12 cellular contexts compared by ENCODE assay signal in the genomic region with DNA sequence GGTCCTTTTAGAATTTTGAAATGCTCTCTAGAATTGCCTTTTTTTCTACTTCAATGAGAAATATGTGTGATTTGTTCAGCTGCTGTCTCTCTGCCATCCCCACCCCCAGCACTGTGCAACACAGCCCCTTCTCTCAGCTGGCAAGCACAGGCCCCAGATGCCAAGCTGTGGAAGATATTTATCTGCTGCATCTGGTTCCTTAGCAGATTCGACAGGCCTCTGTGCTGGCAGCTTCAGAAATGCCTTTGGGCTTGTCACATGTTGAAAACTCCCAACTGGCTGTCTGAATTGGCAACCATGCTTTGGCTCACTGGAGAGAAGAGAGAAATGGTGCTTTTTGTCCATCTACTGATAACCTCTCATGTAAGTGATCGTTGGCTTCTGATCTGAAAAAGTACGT.
A peak's percentile ranks its signal among the peaks of the same experiment; 100 is the strongest.
DNase-seq lines count a peak whose midpoint lies in the region; ATAC-seq and TF ChIP-seq lines count a peak whose summit lies in the region.
"Had no signal": no experiment of that assay in that cellular context is flagged by ENCODE, and none has a peak within 500 bp of the region (broad histone marks: within the 10 kb centered on the region; RNA-seq: fewer than 3 reads in every experiment).

No MANE protein-coding gene starts in this region.

- H3K4me3 ChIP-seq in body of pancreas (no peak overlapping the region), right lobe of liver (no peak overlapping the region)
- H3K4me3 ChIP-seq: vagina had no signal

- TF ChIP-seq CTCF in body of pancreas (IDR thresholded peaks at IDR 0.05) (no peak), right lobe of liver (IDR thresholded peaks at IDR 0.05) (no peak)

- H3K27ac ChIP-seq in body of pancreas (no peak overlapping the region), right lobe of liver (peak overlapping the region in 2 of 3 donors; percentile 13 to 74)
- H3K27ac ChIP-seq: vagina had no signal

- peak; percentile 26 for DNase-seq in AG08396 (ENCODE audit: low spot score)
- DNase-seq in NCI-H1694 (lab: John Stamatoyannopoulos, UW): peak; percentile 97
- DNase-seq in body of pancreas: peak; percentile 12 to 51 (median 16)
- DNase-seq in right lobe of liver: peak in 1 of 3 donors; percentile 47
- no peak for DNase-seq in HuH-7 (ENCODE audit: low spot score)
- DNase-seq in cerebellar cortex (ENCODE audit: low spot score): no peak
- DNase-seq: activated CD4-positive, alpha-beta T cell treated with anti-CD3 and anti-CD28 coated beads, Interleukin-2, amount 50 U/mL, for 48 hours; activated effector memory CD4-positive, alpha-beta T cell treated with Interleukin-2 at 50 U/mL for 16 hours; central memory CD4-positive, alpha-beta T cell had no signal

- intact Hi-C loops in body of pancreas (cut with DNase I): no loop called here
- intact Hi-C loops in right lobe of liver (cut with DNase I): no loop called here

- H3K36me3 ChIP-seq in body of pancreas (replicated peaks in 1 of 2; ENCODE audit: insufficient read depth in 1 of 2, low read depth in 2 of 2) (no peaks in the 10 kb centered on the region), right lobe of liver (no peaks in the 10 kb centered on the region)
- H3K36me3 ChIP-seq: vagina had no signal

- H3K27me3 ChIP-seq in body of pancreas: no peaks in the 10 kb centered on the region
- no peaks in the 10 kb centered on the region for H3K27me3 ChIP-seq in right lobe of liver
- H3K27me3 ChIP-seq: vagina had no signal

- no peak for TF ChIP-seq POLR2A in body of pancreas (IDR thresholded peaks at IDR 0.05)
- TF ChIP-seq POLR2A in right lobe of liver (IDR thresholded peaks at IDR 0.05): no peak

- H3K4me1 ChIP-seq in body of pancreas (peaks cover 48% of the 10 kb centered on the region), right lobe of liver (peaks cover 0 to 56% (median 10%) of the 10 kb centered on the region in 4 donors)

- 21 to 40% methylated on average over 3 of the region's 3 CpGs for WGBS in body of pancreas, 2 donors
- 26% methylated on average over 3 of the region's 3 CpGs for WGBS in right lobe of liver (ENCODE audit: insufficient coverage, low coverage, low lambda C conversion rate, missing lambda C conversion rate)

- ATAC-seq in body of pancreas (peak; percentile 16), right lobe of liver (peak in 2 of 4 donors; percentile 11 to 22), HG02623 (IDR thresholded peaks at IDR 0.05; ENCODE audit: unreplicated experiment) (no peak), HG03469 (IDR thresholded peaks at IDR 0.05; ENCODE audit: unreplicated experiment) (no peak)

- H3K9me3 ChIP-seq in body of pancreas (no peaks in the 10 kb centered on the region), right lobe of liver (no peaks in the 10 kb centered on the region)
- H3K9me3 ChIP-seq: vagina had no signal

Comparison
In these comparisons a context has a peak if more than half of its experiments do, and no peak if none do; other contexts are left out.
1. DNase-seq: peak in AG08396 (single experiment), NCI-H1694 (single experiment) and body of pancreas (4 of 4); none in HuH-7 (single experiment) and cerebellar cortex (single experiment).
2. H3K27ac ChIP-seq: peak in right lobe of liver (2 of 3); none in body of pancreas (0 of 4).